In the genomic region with DNA sequence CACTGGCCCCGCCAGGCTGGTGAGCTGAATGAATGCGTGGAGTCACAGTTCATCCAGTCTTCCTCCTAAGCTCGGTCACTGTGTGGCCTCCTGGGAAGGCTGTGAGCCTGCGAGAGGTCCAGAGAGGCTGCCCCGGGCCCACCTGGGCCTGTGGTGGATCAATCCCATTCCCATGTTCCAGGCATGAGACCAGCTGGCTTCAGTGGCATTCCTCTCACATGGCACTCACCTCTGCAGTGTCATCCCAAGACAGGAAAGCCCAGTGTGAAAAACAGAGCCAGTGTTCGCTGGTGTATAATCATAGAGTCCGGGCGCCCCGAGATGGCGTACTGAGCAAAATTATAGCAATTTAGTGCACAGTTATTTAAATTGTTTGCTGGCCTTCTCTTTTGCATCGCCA, we compare ENCODE assay signal across 19 cellular contexts. TPM values are rescaled to one million over a fixed set of nuclear protein-coding genes. Genes with fewer than 3 reads are reported as not detected.
DNase-seq lines count a peak whose midpoint lies in the region; ATAC-seq, FAIRE-seq and TF ChIP-seq lines count a peak whose summit lies in the region.
"Had no signal": no experiment of that assay in that cellular context is flagged by ENCODE, and none has a peak within 500 bp of the region (broad histone marks: within the 10 kb centered on the region; RNA-seq: fewer than 3 reads in every experiment).

No MANE protein-coding gene starts in this region.

- no peak for TF ChIP-seq EP300 in tibial nerve (IDR thresholded peaks at IDR 0.05)

- no peak overlapping the region for H3K4me3 ChIP-seq in bronchial epithelial cell (ENCODE audit: low read depth, low read length)
- H3K4me3 ChIP-seq in A673 (ENCODE audit: low read depth, low read length, poor library complexity, severe bottlenecking) = no peak overlapping the region
- H3K4me3 ChIP-seq in tibial nerve = no peak overlapping the region
- H3K4me3 ChIP-seq: GM23248, HAP-1 had no signal

- TF ChIP-seq CTCF in bronchial epithelial cell (IDR thresholded peaks at IDR 0.05; ENCODE audit: insufficient read depth, low read length, severe bottlenecking) (no peak), A673 (conservative IDR thresholded peaks at IDR 0.05; ENCODE audit: low read depth, low read length) (no peak), tibial nerve (IDR thresholded peaks at IDR 0.05) (no peak)

- no peaks in the 10 kb centered on the region for H3K4me1 ChIP-seq in A673 (ENCODE audit: insufficient read depth, low read length, poor library complexity, severe bottlenecking)
- peaks cover 0 to 6% (median 3%) of the 10 kb centered on the region in 4 donors for H3K4me1 ChIP-seq in tibial nerve
- H3K4me1 ChIP-seq: Caco-2, HAP-1 had no signal

- no peak for TF ChIP-seq POLR2A in tibial nerve (IDR thresholded peaks at IDR 0.05)

- H3K36me3 ChIP-seq in bronchial epithelial cell (ENCODE audit: control insufficient read depth, insufficient read depth, low read length) (peaks cover 21% of the 10 kb centered on the region), A673 (ENCODE audit: insufficient read depth, low read length, poor library complexity, severe bottlenecking) (peaks cover 10% of the 10 kb centered on the region), tibial nerve (peaks cover 0 to 68% (median 17%) of the 10 kb centered on the region in 3 donors)

- 88 to 92% methylated on average over 11 of the region's 11 CpGs for WGBS in tibial nerve, 2 donors

- POLR2A ChIA-PET in A673 (lab: Charles Lee; ENCODE audit: low non-redundant PET) = no interaction called here

- H3K27me3 ChIP-seq in bronchial epithelial cell (ENCODE audit: control insufficient read depth, insufficient read depth, low read length) = no peaks in the 10 kb centered on the region
- H3K27me3 ChIP-seq in A673 (replicated peaks; ENCODE audit: insufficient read depth, low read depth, low read length, poor library complexity) = no peaks in the 10 kb centered on the region
- no peaks in the 10 kb centered on the region for H3K27me3 ChIP-seq in tibial nerve

- H3K27ac ChIP-seq in A673 (ENCODE audit: low read depth, low read length, poor library complexity, severe bottlenecking) = no peak overlapping the region
- no peak overlapping the region for H3K27ac ChIP-seq in tibial nerve
- H3K27ac ChIP-seq: C4-2B, GM23248 had no signal

- CTCF ChIA-PET in A673 (lab: Charles Lee) = no interaction called here

- no peaks in the 10 kb centered on the region for H3K9me3 ChIP-seq in A673 (ENCODE audit: low read depth, low read length, poor library complexity, severe bottlenecking)
- no peaks in the 10 kb centered on the region for H3K9me3 ChIP-seq in tibial nerve
- H3K9me3 ChIP-seq: Caco-2, HAP-1 had no signal

- FAIRE-seq in bronchial epithelial cell (lab: Jason Lieb, UNC) = peak; percentile 36
- FAIRE-seq: A204.1, D721Med had no signal

- intact Hi-C loops in posterior vena cava (cut with DNase I) (loop anchor here in 1 of 2 donors (10.0 kb wide), 1 partner anchor 119 kb away; a partner anchor contains a TSS), A673 (cut with micrococcal nuclease; ENCODE audit: unreplicated experiment) (no loop called here)

- ATAC-seq in HG02759 (IDR thresholded peaks at IDR 0.05; ENCODE audit: unreplicated experiment) = no peak

- no TSS peak for BruUV-seq in A673 (replicated peaks; lab: Mats Ljungman, UMichigan)

- DNase-seq in NCI-H2227 treated with DMSO at 0.1 percent for 48 hours (lab: John Stamatoyannopoulos, UW) (peak; percentile 87), bronchial epithelial cell (ENCODE audit: low read depth) (no peak), posterior vena cava (ENCODE audit: low spot score) (peak; percentile 42), A673 (ENCODE audit: low spot score) (no peak), tibial nerve (ENCODE audit: low spot score in 2 of 2) (no peak)
- DNase-seq: AML-193; Caco-2; CD4-positive, alpha-beta T cell; DMS153; DMS79; GDM1; GM23248 had no signal

RNA-seq across cellular contexts. Expression of a gene that starts 37.6 kb away (rescaled TPM):
- total RNA-seq in bronchial epithelial cell (not detected in 2 replicates), posterior vena cava (not detected), A673 (2021) (not detected in 2 replicates), tibial nerve (not detected)
- total RNA-seq: Caco-2; CD4-positive, alpha-beta T cell; Daoy; GM23248; HT-29 had no signal

Comparison
In these comparisons a context has a peak if more than half of its experiments do, and no peak if none do; other contexts are left out.
1. DNase-seq: peak in NCI-H2227 treated with DMSO at 0.1 percent for 48 hours (single experiment) and posterior vena cava (single experiment); none in bronchial epithelial cell (single experiment), A673 (single experiment) and tibial nerve (0 of 2).